1 cellular context compared by ENCODE assay signal in the genomic region with DNA sequence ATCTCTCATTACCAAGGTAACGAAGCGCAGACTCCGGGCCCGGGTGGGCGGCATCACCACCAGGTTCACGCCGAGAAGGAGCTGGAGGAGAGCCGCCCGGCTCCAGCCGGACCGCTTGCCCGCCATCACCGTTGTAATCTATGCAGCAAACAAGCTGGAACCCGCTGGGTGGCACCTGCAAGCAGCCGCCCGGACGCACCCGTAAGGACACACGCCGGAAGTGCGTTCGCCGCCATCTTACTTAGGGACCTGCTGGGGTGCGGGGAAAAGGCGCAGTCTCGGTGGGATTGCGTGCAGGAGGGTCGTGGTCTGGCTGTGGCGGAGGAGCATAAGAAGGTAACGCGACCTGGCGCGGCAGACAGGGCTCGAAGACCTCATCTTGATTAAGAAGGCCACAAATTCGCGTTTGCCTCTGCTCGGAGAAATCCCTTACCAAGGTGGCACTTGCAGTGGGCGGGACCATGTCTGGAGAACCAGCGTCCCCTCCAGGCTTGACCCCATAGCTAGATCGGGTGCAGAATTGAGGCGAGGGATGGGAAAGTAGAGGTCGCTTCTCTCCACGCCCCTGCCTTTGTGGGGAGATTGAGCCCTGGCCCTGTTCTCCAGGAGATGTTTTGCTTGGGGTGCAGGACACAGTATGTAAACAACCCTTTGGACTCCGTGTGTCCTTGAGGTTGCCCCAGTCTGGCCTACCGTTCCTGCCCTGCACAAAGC.
TF ChIP-seq lines count a peak whose summit lies in the region.

A gene with protein sequence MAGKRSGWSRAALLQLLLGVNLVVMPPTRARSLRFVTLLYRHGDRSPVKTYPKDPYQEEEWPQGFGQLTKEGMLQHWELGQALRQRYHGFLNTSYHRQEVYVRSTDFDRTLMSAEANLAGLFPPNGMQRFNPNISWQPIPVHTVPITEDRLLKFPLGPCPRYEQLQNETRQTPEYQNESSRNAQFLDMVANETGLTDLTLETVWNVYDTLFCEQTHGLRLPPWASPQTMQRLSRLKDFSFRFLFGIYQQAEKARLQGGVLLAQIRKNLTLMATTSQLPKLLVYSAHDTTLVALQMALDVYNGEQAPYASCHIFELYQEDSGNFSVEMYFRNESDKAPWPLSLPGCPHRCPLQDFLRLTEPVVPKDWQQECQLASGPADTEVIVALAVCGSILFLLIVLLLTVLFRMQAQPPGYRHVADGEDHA (minus strand): TSS at position 151 of the 714 bp plus-strand sequence. CDS start 25 bp downstream, at position 126.

TF ChIP-seq in HepG2, 621 proteins besides CTCF, POLR2A, EP300 and RAD21 (continued from another document and continues in another):
- TF ChIP-seq, protein P1, sequence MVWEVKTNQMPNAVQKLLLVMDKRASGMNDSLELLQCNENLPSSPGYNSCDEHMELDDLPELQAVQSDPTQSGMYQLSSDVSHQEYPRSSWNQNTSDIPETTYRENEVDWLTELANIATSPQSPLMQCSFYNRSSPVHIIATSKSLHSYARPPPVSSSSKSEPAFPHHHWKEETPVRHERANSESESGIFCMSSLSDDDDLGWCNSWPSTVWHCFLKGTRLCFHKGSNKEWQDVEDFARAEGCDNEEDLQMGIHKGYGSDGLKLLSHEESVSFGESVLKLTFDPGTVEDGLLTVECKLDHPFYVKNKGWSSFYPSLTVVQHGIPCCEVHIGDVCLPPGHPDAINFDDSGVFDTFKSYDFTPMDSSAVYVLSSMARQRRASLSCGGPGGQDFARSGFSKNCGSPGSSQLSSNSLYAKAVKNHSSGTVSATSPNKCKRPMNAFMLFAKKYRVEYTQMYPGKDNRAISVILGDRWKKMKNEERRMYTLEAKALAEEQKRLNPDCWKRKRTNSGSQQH (CRISPR knock-in tag; IDR thresholded peaks at IDR 0.05; ENCODE audit: low read depth), result peak; percentile 96
- TF ChIP-seq ZNF337 (CRISPR knock-in tag; IDR thresholded peaks at IDR 0.05; ENCODE audit: borderline replicate concordance, low read depth), result peak; percentile 93
- peak; percentile 78 for TF ChIP-seq KDM4B (CRISPR knock-in tag; IDR thresholded peaks at IDR 0.05)
- peak; percentile 78; the same call in 1 of the 2 replicates for TF ChIP-seq ZNF564 (CRISPR knock-in tag; IDR thresholded peaks at IDR 0.05)
- TF ChIP-seq SOX6 (IDR thresholded peaks at IDR 0.05), result no peak
- peak; percentile 53 for TF ChIP-seq SOX6 (CRISPR knock-in tag; IDR thresholded peaks at IDR 0.05)
- TF ChIP-seq RFX5 (IDR thresholded peaks at IDR 0.05; ENCODE audit: low read depth, low read length), result no peak
- TF ChIP-seq, protein P2, sequence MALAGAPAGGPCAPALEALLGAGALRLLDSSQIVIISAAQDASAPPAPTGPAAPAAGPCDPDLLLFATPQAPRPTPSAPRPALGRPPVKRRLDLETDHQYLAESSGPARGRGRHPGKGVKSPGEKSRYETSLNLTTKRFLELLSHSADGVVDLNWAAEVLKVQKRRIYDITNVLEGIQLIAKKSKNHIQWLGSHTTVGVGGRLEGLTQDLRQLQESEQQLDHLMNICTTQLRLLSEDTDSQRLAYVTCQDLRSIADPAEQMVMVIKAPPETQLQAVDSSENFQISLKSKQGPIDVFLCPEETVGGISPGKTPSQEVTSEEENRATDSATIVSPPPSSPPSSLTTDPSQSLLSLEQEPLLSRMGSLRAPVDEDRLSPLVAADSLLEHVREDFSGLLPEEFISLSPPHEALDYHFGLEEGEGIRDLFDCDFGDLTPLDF (CRISPR knock-in tag; IDR thresholded peaks at IDR 0.05), result peak; percentile 78
- TF ChIP-seq ZBTB3 (CRISPR knock-in tag; IDR thresholded peaks at IDR 0.05; ENCODE audit: borderline replicate concordance, low read depth), result no peak
- TF ChIP-seq ZNF672 (CRISPR knock-in tag; IDR thresholded peaks at IDR 0.05), result no peak
- TF ChIP-seq ZNF737 (CRISPR knock-in tag; IDR thresholded peaks at IDR 0.05; ENCODE audit: borderline replicate concordance), result no peak
- TF ChIP-seq CBFB (CRISPR knock-in tag; IDR thresholded peaks at IDR 0.05), result peak; percentile 91
- TF ChIP-seq PHF8 (CRISPR knock-in tag; IDR thresholded peaks at IDR 0.05), result peak; percentile 93
- TF ChIP-seq, protein P3, sequence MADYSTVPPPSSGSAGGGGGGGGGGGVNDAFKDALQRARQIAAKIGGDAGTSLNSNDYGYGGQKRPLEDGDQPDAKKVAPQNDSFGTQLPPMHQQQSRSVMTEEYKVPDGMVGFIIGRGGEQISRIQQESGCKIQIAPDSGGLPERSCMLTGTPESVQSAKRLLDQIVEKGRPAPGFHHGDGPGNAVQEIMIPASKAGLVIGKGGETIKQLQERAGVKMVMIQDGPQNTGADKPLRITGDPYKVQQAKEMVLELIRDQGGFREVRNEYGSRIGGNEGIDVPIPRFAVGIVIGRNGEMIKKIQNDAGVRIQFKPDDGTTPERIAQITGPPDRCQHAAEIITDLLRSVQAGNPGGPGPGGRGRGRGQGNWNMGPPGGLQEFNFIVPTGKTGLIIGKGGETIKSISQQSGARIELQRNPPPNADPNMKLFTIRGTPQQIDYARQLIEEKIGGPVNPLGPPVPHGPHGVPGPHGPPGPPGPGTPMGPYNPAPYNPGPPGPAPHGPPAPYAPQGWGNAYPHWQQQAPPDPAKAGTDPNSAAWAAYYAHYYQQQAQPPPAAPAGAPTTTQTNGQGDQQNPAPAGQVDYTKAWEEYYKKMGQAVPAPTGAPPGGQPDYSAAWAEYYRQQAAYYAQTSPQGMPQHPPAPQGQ (CRISPR knock-in tag; IDR thresholded peaks at IDR 0.05; ENCODE audit: borderline replicate concordance), result peak; percentile 73; the same call in 1 of the 2 replicates
- TF ChIP-seq GPN1 (CRISPR knock-in tag; IDR thresholded peaks at IDR 0.05; ENCODE audit: borderline replicate concordance), result peak; percentile 43; the same call in 1 of the 2 replicates
- no peak for TF ChIP-seq IKZF1 (IDR thresholded peaks at IDR 0.05)
- peak; percentile 54; the same call in 1 of the 2 replicates for TF ChIP-seq ZNF367 (CRISPR knock-in tag; IDR thresholded peaks at IDR 0.05; ENCODE audit: borderline replicate concordance)
- peak; percentile 94 for TF ChIP-seq ESRRA (CRISPR knock-in tag; IDR thresholded peaks at IDR 0.05; ENCODE audit: low read depth)
- peak; percentile 39; the same call in 1 of the 2 replicates for TF ChIP-seq ZNF777 (CRISPR knock-in tag; IDR thresholded peaks at IDR 0.05)
- TF ChIP-seq NCOA1 (CRISPR knock-in tag; IDR thresholded peaks at IDR 0.05), result no peak
- peak; percentile 91 for TF ChIP-seq ZNF878 (CRISPR knock-in tag; IDR thresholded peaks at IDR 0.05)
- peak; percentile 95 for TF ChIP-seq BRD4 (CRISPR knock-in tag; IDR thresholded peaks at IDR 0.05)
- TF ChIP-seq, protein P4, sequence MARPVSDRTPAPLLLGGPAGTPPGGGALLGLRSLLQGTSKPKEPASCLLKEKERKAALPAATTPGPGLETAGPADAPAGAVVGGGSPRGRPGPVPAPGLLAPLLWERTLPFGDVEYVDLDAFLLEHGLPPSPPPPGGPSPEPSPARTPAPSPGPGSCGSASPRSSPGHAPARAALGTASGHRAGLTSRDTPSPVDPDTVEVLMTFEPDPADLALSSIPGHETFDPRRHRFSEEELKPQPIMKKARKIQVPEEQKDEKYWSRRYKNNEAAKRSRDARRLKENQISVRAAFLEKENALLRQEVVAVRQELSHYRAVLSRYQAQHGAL (CRISPR knock-in tag; IDR thresholded peaks at IDR 0.05; ENCODE audit: not compliant biosample characterization), result no peak
- TF ChIP-seq MAFF (IDR thresholded peaks at IDR 0.05; ENCODE audit: low read depth, low read length), result no peak
- peak; percentile 49; the same call in 1 of the 2 replicates for TF ChIP-seq WIZ (CRISPR knock-in tag; IDR thresholded peaks at IDR 0.05)
- no peak for TF ChIP-seq ZNF75D (CRISPR knock-in tag; IDR thresholded peaks at IDR 0.05; ENCODE audit: borderline replicate concordance)
- peak; percentile 98 for TF ChIP-seq SMAD3 (CRISPR knock-in tag; IDR thresholded peaks at IDR 0.05)
- peak; percentile 69; the same call in 1 of the 2 replicates for TF ChIP-seq ZNF747 (CRISPR knock-in tag; IDR thresholded peaks at IDR 0.05; ENCODE audit: borderline replicate concordance)
- no peak for TF ChIP-seq CBX1 (IDR thresholded peaks at IDR 0.05; ENCODE audit: low read depth)
- TF ChIP-seq, protein P5, sequence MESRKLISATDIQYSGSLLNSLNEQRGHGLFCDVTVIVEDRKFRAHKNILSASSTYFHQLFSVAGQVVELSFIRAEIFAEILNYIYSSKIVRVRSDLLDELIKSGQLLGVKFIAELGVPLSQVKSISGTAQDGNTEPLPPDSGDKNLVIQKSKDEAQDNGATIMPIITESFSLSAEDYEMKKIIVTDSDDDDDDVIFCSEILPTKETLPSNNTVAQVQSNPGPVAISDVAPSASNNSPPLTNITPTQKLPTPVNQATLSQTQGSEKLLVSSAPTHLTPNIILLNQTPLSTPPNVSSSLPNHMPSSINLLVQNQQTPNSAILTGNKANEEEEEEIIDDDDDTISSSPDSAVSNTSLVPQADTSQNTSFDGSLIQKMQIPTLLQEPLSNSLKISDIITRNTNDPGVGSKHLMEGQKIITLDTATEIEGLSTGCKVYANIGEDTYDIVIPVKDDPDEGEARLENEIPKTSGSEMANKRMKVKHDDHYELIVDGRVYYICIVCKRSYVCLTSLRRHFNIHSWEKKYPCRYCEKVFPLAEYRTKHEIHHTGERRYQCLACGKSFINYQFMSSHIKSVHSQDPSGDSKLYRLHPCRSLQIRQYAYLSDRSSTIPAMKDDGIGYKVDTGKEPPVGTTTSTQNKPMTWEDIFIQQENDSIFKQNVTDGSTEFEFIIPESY (CRISPR knock-in tag; IDR thresholded peaks at IDR 0.05), result peak; percentile 55; the same call in 1 of the 2 replicates
- no peak for TF ChIP-seq TRIM24 (CRISPR knock-in tag; IDR thresholded peaks at IDR 0.05)
- TF ChIP-seq, protein P6, sequence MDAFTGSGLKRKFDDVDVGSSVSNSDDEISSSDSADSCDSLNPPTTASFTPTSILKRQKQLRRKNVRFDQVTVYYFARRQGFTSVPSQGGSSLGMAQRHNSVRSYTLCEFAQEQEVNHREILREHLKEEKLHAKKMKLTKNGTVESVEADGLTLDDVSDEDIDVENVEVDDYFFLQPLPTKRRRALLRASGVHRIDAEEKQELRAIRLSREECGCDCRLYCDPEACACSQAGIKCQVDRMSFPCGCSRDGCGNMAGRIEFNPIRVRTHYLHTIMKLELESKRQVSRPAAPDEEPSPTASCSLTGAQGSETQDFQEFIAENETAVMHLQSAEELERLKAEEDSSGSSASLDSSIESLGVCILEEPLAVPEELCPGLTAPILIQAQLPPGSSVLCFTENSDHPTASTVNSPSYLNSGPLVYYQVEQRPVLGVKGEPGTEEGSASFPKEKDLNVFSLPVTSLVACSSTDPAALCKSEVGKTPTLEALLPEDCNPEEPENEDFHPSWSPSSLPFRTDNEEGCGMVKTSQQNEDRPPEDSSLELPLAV (CRISPR knock-in tag; conservative IDR thresholded peaks at IDR 0.05; ENCODE audit: low read depth), result 0 out of 2 replicates have a peak, but pooled peaks have one; percentile 49
- TF ChIP-seq, protein P7, sequence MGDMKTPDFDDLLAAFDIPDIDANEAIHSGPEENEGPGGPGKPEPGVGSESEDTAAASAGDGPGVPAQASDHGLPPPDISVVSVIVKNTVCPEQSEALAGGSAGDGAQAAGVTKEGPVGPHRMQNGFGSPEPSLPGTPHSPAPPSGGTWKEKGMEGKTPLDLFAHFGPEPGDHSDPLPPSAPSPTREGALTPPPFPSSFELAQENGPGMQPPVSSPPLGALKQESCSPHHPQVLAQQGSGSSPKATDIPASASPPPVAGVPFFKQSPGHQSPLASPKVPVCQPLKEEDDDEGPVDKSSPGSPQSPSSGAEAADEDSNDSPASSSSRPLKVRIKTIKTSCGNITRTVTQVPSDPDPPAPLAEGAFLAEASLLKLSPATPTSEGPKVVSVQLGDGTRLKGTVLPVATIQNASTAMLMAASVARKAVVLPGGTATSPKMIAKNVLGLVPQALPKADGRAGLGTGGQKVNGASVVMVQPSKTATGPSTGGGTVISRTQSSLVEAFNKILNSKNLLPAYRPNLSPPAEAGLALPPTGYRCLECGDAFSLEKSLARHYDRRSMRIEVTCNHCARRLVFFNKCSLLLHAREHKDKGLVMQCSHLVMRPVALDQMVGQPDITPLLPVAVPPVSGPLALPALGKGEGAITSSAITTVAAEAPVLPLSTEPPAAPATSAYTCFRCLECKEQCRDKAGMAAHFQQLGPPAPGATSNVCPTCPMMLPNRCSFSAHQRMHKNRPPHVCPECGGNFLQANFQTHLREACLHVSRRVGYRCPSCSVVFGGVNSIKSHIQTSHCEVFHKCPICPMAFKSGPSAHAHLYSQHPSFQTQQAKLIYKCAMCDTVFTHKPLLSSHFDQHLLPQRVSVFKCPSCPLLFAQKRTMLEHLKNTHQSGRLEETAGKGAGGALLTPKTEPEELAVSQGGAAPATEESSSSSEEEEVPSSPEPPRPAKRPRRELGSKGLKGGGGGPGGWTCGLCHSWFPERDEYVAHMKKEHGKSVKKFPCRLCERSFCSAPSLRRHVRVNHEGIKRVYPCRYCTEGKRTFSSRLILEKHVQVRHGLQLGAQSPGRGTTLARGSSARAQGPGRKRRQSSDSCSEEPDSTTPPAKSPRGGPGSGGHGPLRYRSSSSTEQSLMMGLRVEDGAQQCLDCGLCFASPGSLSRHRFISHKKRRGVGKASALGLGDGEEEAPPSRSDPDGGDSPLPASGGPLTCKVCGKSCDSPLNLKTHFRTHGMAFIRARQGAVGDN (CRISPR knock-in tag; IDR thresholded peaks at IDR 0.05), result peak; percentile 97
- peak; percentile 68; the same call in 1 of the 2 replicates for TF ChIP-seq ZNF552 (CRISPR knock-in tag; IDR thresholded peaks at IDR 0.05; ENCODE audit: borderline replicate concordance)
- no peak for TF ChIP-seq ZC3H4 (CRISPR knock-in tag; IDR thresholded peaks at IDR 0.05; ENCODE audit: borderline replicate concordance)
- 0 out of 2 replicates have a peak, but pooled peaks have one; percentile 57 for TF ChIP-seq ZNF441 (CRISPR knock-in tag; IDR thresholded peaks at IDR 0.05; ENCODE audit: borderline replicate concordance)
